In genomic region chr3:75619481-75620031, GRCh38 we compare ENCODE assay signal across 9 cellular contexts. TPM values are rescaled to one million over a fixed set of nuclear protein-coding genes. Genes with fewer than 3 reads are reported as not detected.
DNase-seq lines count a peak whose midpoint lies in the region; ATAC-seq and TF ChIP-seq lines count a peak whose summit lies in the region.
"Not testable (repeated sequence)": the region's sequence is repeated elsewhere in the genome, so short reads cannot be mapped to it uniquely, and the experiment has no call there.
"Had no signal": no experiment of that assay in that cellular context is flagged by ENCODE, and none has a peak within 500 bp of the region (broad histone marks: within the 10 kb centered on the region; RNA-seq: fewer than 3 reads in every experiment).

No MANE protein-coding gene starts in this region.

- not testable (repeated sequence) for TF ChIP-seq EP300 in neural cell (conservative IDR thresholded peaks at IDR 0.05; ENCODE audit: poor library complexity, severe bottlenecking)

- H3K9ac ChIP-seq in ES-I3 (ENCODE audit: low read depth, low read length) (peak overlapping the region; percentile 56; the same call in 1 of the 2 replicates), smooth muscle cell (ENCODE audit: low read depth) (peak overlapping the region; percentile 57)
- not testable (repeated sequence) for H3K9ac ChIP-seq in neural cell (ENCODE audit: low read length)

- TF ChIP-seq CTCF in body of pancreas (IDR thresholded peaks at IDR 0.05); esophagus squamous epithelium (IDR thresholded peaks at IDR 0.05); neural cell (IDR thresholded peaks at IDR 0.05; ENCODE audit: poor library complexity, severe bottlenecking); smooth muscle cell (IDR thresholded peaks at IDR 0.05; ENCODE audit: borderline replicate concordance, insufficient read depth, poor library complexity, severe bottlenecking): not testable (repeated sequence)

- peak in 1 of 3 donors; percentile 8 for TF ChIP-seq POLR2A in body of pancreas (IDR thresholded peaks at IDR 0.05)
- TF ChIP-seq POLR2A in esophagus squamous epithelium (IDR thresholded peaks at IDR 0.05), result not testable (repeated sequence)

- not testable (repeated sequence) for H3K4me1 ChIP-seq in ES-I3 (ENCODE audit: insufficient read depth, low read length); smooth muscle cell (ENCODE audit: low read depth)
- peaks cover 16% of the 10 kb centered on the region for H3K4me1 ChIP-seq in body of pancreas
- peaks cover 0 to 20% (median 0%) of the 10 kb centered on the region in 3 donors for H3K4me1 ChIP-seq in esophagus squamous epithelium

- H3K36me3 ChIP-seq in ES-I3 (ENCODE audit: insufficient read depth, low read length); body of pancreas (replicated peaks in 1 of 2; ENCODE audit: insufficient read depth in 1 of 2, low read depth in 2 of 2); esophagus squamous epithelium; neural cell (ENCODE audit: insufficient read depth, low read length); smooth muscle cell (ENCODE audit: low read depth): not testable (repeated sequence)

- H3K4me2 ChIP-seq in neural cell (ENCODE audit: low read length), result not testable (repeated sequence)
- peak overlapping the region; percentile 89 for H3K4me2 ChIP-seq in smooth muscle cell

- intact Hi-C loops in body of pancreas (cut with DNase I); esophagus squamous epithelium (cut with DNase I): not testable (repeated sequence)

- not testable (repeated sequence) for H3K9me2 ChIP-seq in neural cell (ENCODE audit: insufficient read depth, low read length)

- TF ChIP-seq RAD21 in neural cell (conservative IDR thresholded peaks at IDR 0.05), result not testable (repeated sequence)

- WGBS in body of pancreas, 2 donors, result 0 to 2% methylated on average over 1 to 37 of the region's 52 CpGs
- WGBS in esophagus squamous epithelium, 2 donors, result 1 to 2% methylated on average over 12 to 13 of the region's 52 CpGs
- 5% methylated on average over 21 of the region's 52 CpGs for WGBS in smooth muscle cell (ENCODE audit: low lambda C conversion rate)

- H3K4me3 ChIP-seq in body of pancreas (peak overlapping the region; percentile 16 to 27), esophagus squamous epithelium (peak overlapping the region; percentile 30 to 70 (median 49)), neural cell (ENCODE audit: low read length) (peak overlapping the region; percentile 41), smooth muscle cell (peak overlapping the region; percentile 54)

- H4K20me1 ChIP-seq in neural cell (ENCODE audit: insufficient read depth); smooth muscle cell (ENCODE audit: low read depth): not testable (repeated sequence)

- not testable (repeated sequence) for H3K27me3 ChIP-seq in body of pancreas; smooth muscle cell (ENCODE audit: low read depth)
- H3K27me3 ChIP-seq in esophagus squamous epithelium, result peaks cover 0 to 19% (median 0%) of the 10 kb centered on the region in 4 donors
- H3K27me3 ChIP-seq in neural cell (ENCODE audit: insufficient read depth, low read depth, low read length), result peaks cover 14% of the 10 kb centered on the region

- not testable (repeated sequence) for H3F3A ChIP-seq in neural cell (ENCODE audit: insufficient read depth, low read length, poor library complexity, severe bottlenecking); smooth muscle cell (ENCODE audit: low read depth)

- not testable (repeated sequence) for ATAC-seq in body of pancreas

- DNase-seq in SK-N-DZ (ENCODE audit: low spot score) (peak; percentile 60), body of pancreas (peak in 3 of 4 donors; percentile 26 to 31 (median 30)), iPS-NIHi11 (ENCODE audit: low spot score) (peak; percentile 31)
- not testable (repeated sequence) for DNase-seq in esophagus squamous epithelium (lab: John Stamatoyannopoulos, UW); smooth muscle cell (lab: John Stamatoyannopoulos, UW; ENCODE audit: unreplicated experiment)

- H3K27ac ChIP-seq in body of pancreas; neural cell (ENCODE audit: low read length); smooth muscle cell (ENCODE audit: low read depth): not testable (repeated sequence)
- peak overlapping the region; percentile 28 to 48 (median 30) for H3K27ac ChIP-seq in esophagus squamous epithelium

- H3K79me2 ChIP-seq in neural cell (replicated peaks; ENCODE audit: insufficient read depth, low read length); smooth muscle cell (ENCODE audit: low read depth): not testable (repeated sequence)

- not testable (repeated sequence) for H3K9me3 ChIP-seq in ES-I3 (ENCODE audit: control insufficient read depth, insufficient read depth, low read length); body of pancreas; esophagus squamous epithelium; neural cell (ENCODE audit: low read length); smooth muscle cell (replicated peaks; ENCODE audit: low read depth)

- not testable (repeated sequence) for H2AFZ ChIP-seq in neural cell (ENCODE audit: low read depth, low read length)
- peak overlapping the region; percentile 95 for H2AFZ ChIP-seq in smooth muscle cell (ENCODE audit: low read depth)

RNA-seq across cellular contexts. Expression of gene FRG2C, which starts 44.6 kb away (rescaled TPM):
- not detected in 2 replicates for polyA plus RNA-seq in SK-N-DZ (2014; cell fraction: cytosol; rRNA removed)
- polyA plus RNA-seq in SK-N-DZ (2014; cell fraction: nucleus; rRNA removed), result not detected in 2 replicates
- not detected for total RNA-seq in body of pancreas
- not detected for total RNA-seq in esophagus squamous epithelium
- polyA plus RNA-seq in neural cell, result not detected in 2 replicates
- not detected in 2 replicates for polyA minus RNA-seq in neural cell
- total RNA-seq in smooth muscle cell, result not detected in 2 replicates
- not detected in 2 replicates for polyA plus RNA-seq in smooth muscle cell
- total RNA-seq: mucosa of descending colon, skeletal muscle tissue had no signal
